22 cellular contexts compared by ENCODE assay signal in genomic region chr11:76632492-76632891, GRCh38. TPM values are rescaled to one million over a fixed set of nuclear protein-coding genes. Genes with fewer than 3 reads are reported as not detected.
"Had no signal": no experiment of that assay in that cellular context is flagged by ENCODE, and none has a peak within 500 bp of the region (broad histone marks: within the 10 kb centered on the region; RNA-seq: fewer than 3 reads in every experiment).

No MANE protein-coding gene starts in this region.

- H3K4me3 ChIP-seq: K562 had no signal

- H3K27ac ChIP-seq: HL-60, RWPE1 had no signal

- H3K9me3 ChIP-seq: SK-N-SH had no signal

- H3K27ac Mint-ChIP-seq: IgD-negative memory B cell had no signal

- ATAC-seq: K562 had no signal

- H3K36me3 Mint-ChIP-seq: IgD-negative memory B cell had no signal

- H3K4me3 Mint-ChIP-seq: IgD-negative memory B cell had no signal

- DNase-seq: NCI-H1092, NCI-H1105 treated with DMSO at 0.1 percent for 48 hours, NCI-H1417 treated with DMSO at 0.1 percent for 48 hours, NCI-H146, NCI-H1694 treated with DMSO at 0.1 percent for 48 hours, NCI-H1930, NCI-H2081, NCI-H2107, NCI-H2171, NCI-H226, NCI-H446, NCI-H510A, NCI-H524 treated with DMSO at 0.1 percent for 48 hours, NCI-H69, NCI-H774, SHP77, SK-N-SH had no signal

RNA-seq across cellular contexts. Expression of gene LRRC32, which starts 38.1 kb away (rescaled TPM):
- total RNA-seq: MCF 10A had no signal
- polyA plus RNA-seq: IgD-negative memory B cell had no signal
